Comparison of ENCODE assay signal across 1 cellular context in genomic region chr9:85024374-85024773, GRCh38.
TF ChIP-seq lines count a peak whose summit lies in the region.

No MANE protein-coding gene starts in this region.

TF ChIP-seq in H1, 55 proteins besides CTCF, POLR2A, EP300 and RAD21 (continued from another document):
- no peak for TF ChIP-seq BRCA1 (IDR thresholded peaks at IDR 0.05; ENCODE audit: low read depth, low read length)
- no peak for TF ChIP-seq BCL11A (IDR thresholded peaks at IDR 0.05; ENCODE audit: low read depth in 2 of 2, low read length in 2 of 2)
- TF ChIP-seq TCF12 (IDR thresholded peaks at IDR 0.05; ENCODE audit: low read depth, low read length) = no peak
- no peak for TF ChIP-seq RNF2 (IDR thresholded peaks at IDR 0.05; ENCODE audit: borderline replicate concordance, low read depth, low read length, missing control alignments, poor library complexity, severe bottlenecking)
TF ChIP-seq in H1: peak in this region for 0.
